Comparison of ENCODE assay signal across 16 cellular contexts in the genomic region with DNA sequence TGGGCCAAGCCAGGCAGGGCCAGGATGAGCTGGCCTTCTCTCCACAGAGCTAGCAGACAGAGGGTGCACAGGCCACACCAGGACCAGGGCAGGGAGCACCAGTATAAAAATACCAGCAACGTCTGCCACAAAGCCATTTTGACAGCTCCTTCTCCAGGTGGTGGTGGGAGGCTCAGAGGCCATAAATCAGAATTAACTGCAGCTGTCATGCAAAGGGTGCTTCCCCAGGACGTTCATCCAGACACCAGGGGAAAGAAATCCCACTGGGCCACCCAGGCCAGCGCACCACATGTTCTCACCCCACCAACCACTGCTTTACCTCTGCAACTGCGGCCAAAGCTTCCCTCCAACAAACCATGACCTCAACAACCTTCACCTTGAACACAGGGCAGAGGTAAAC.
DNase-seq lines count a peak whose midpoint lies in the region; ATAC-seq, FAIRE-seq and TF ChIP-seq lines count a peak whose summit lies in the region.
"Had no signal": no experiment of that assay in that cellular context is flagged by ENCODE, and none has a peak within 500 bp of the region (broad histone marks: within the 10 kb centered on the region; RNA-seq: fewer than 3 reads in every experiment).

No MANE protein-coding gene starts in this region.

- intact Hi-C loops in transverse colon (cut with DNase I; ENCODE audit: low total_unique reads) = no loop called here

- no peak overlapping the region for H3K9ac ChIP-seq in BLaER1
- H3K9ac ChIP-seq in neuronal stem cell (ENCODE audit: low read depth, low read length, poor library complexity) = no peak overlapping the region

- H2AK5ac ChIP-seq in neuronal stem cell (ENCODE audit: low read depth, low read length) = no peak overlapping the region

- H3K4me3 ChIP-seq in BLaER1 = no peak overlapping the region
- no peak overlapping the region for H3K4me3 ChIP-seq in WERI-Rb-1 (ENCODE audit: low read depth, low read length)
- no peak overlapping the region for H3K4me3 ChIP-seq in neuronal stem cell (ENCODE audit: low read length in 2 of 2)
- no peak overlapping the region for H3K4me3 ChIP-seq in transverse colon
- H3K4me3 ChIP-seq: SJSA1 had no signal

- ATAC-seq in GM18867 (IDR thresholded peaks at IDR 0.05; ENCODE audit: unreplicated experiment) = peak; percentile 21

- no peak overlapping the region for H4K91ac ChIP-seq in neuronal stem cell (ENCODE audit: low read depth, low read length, poor library complexity)

- H2BK5ac ChIP-seq in neuronal stem cell (ENCODE audit: low read length) = no peak overlapping the region

- no peak overlapping the region for H2BK15ac ChIP-seq in neuronal stem cell (ENCODE audit: low read length)

- no peak for TF ChIP-seq CTCF in WERI-Rb-1 (IDR thresholded peaks at IDR 0.05; ENCODE audit: low read depth, low read length)
- TF ChIP-seq CTCF in transverse colon (IDR thresholded peaks at IDR 0.05) = no peak

- no peaks in the 10 kb centered on the region for H3K36me3 ChIP-seq in BLaER1
- H3K36me3 ChIP-seq in WERI-Rb-1 = no peaks in the 10 kb centered on the region
- no peaks in the 10 kb centered on the region for H3K36me3 ChIP-seq in neuronal stem cell (replicated peaks in 1 of 2; ENCODE audit: control insufficient read depth in 2 of 2, insufficient read depth in 2 of 2, low read length in 2 of 2)
- H3K36me3 ChIP-seq in transverse colon = no peaks in the 10 kb centered on the region
- H3K36me3 ChIP-seq: SJSA1 had no signal

- no peak for TF ChIP-seq POLR2A in transverse colon (IDR thresholded peaks at IDR 0.05)

- H3K23ac ChIP-seq in neuronal stem cell (ENCODE audit: low read depth, low read length, poor library complexity) = no peak overlapping the region

- H3K14ac ChIP-seq in neuronal stem cell (ENCODE audit: low read length) = peak overlapping the region; percentile 48

- H3K27ac ChIP-seq in BLaER1 = no peak overlapping the region
- peak overlapping the region; percentile 45; the same call in 1 of the 2 replicates for H3K27ac ChIP-seq in WERI-Rb-1
- H3K27ac ChIP-seq in neuronal stem cell (replicated peaks; ENCODE audit: low read length) = no peak overlapping the region
- no peak overlapping the region for H3K27ac ChIP-seq in transverse colon
- H3K27ac ChIP-seq: C4-2B, SJSA1 had no signal

- peak overlapping the region; percentile 31 for H3K18ac ChIP-seq in neuronal stem cell (ENCODE audit: low read length)

- no CpG with 5 or more reads among the region's 4 CpGs for WGBS in neuronal stem cell (ENCODE audit: extremely low coverage in 2 of 2, insufficient read length in 2 of 2, insufficient replicate concordance in 1 of 2), 2 donors
- 77% methylated on average over 4 of the region's 4 CpGs; no CpG with 5 or more reads in 1 of the 2 donors for WGBS in transverse colon (ENCODE audit: low coverage in 1 of 2), 2 donors

- peaks cover 52% of the 10 kb centered on the region for H3K4me1 ChIP-seq in BLaER1
- no peaks in the 10 kb centered on the region for H3K4me1 ChIP-seq in neuronal stem cell (ENCODE audit: control insufficient read depth in 2 of 2, insufficient read depth in 1 of 2, low read depth in 1 of 2, low read length in 2 of 2)
- no peaks in the 10 kb centered on the region for H3K4me1 ChIP-seq in transverse colon

- no peak overlapping the region for H2AFZ ChIP-seq in neuronal stem cell (ENCODE audit: low read length)

- DNase-seq in WERI-Rb-1 = peak; percentile 81
- DNase-seq in neuronal stem cell (ENCODE audit: low spot score) = no peak
- DNase-seq in urothelium cell line (ENCODE audit: low spot score) = no peak
- DNase-seq in SIG-M5 treated with dmso at 0.1 percent for 504 hours (lab: John Stamatoyannopoulos, UW; ENCODE audit: unreplicated experiment) = no peak
- no peak for DNase-seq in transverse colon
- DNase-seq: H7, IMR-90, NCI-H1436, NCI-H2081, SW 1271 had no signal

- H3K79me1 ChIP-seq in neuronal stem cell (ENCODE audit: low read depth, low read length) = no peaks in the 10 kb centered on the region

- no peak for FAIRE-seq in urothelium cell line (lab: Jason Lieb, UNC)
- FAIRE-seq: GM18507, RCC 7860 had no signal

- H4K20me1 ChIP-seq in BLaER1 = peaks cover 31% of the 10 kb centered on the region

- H3K4me2 ChIP-seq in BLaER1 (peak overlapping the region; percentile 74), neuronal stem cell (ENCODE audit: insufficient read depth, low read length, poor library complexity, severe bottlenecking) (no peak overlapping the region)

- no peak overlapping the region for H2BK12ac ChIP-seq in neuronal stem cell (ENCODE audit: low read length)

- H3K27me3 ChIP-seq in BLaER1 = peaks cover 22% of the 10 kb centered on the region
- no peaks in the 10 kb centered on the region for H3K27me3 ChIP-seq in WERI-Rb-1 (ENCODE audit: insufficient read depth, low read depth, severe bottlenecking)
- no peaks in the 10 kb centered on the region for H3K27me3 ChIP-seq in neuronal stem cell (ENCODE audit: control insufficient read depth in 3 of 3, insufficient read depth in 3 of 3, low read depth in 1 of 3, low read length in 3 of 3)
- no peaks in the 10 kb centered on the region for H3K27me3 ChIP-seq in transverse colon
- H3K27me3 ChIP-seq: SJSA1 had no signal

- H4K8ac ChIP-seq in neuronal stem cell (ENCODE audit: low read depth, low read length) = peak overlapping the region; percentile 45

- TF ChIP-seq EP300 in transverse colon (IDR thresholded peaks at IDR 0.05; ENCODE audit: low read depth) = no peak

- no peak overlapping the region for H2BK120ac ChIP-seq in neuronal stem cell (ENCODE audit: low read depth, low read length)

- no peak overlapping the region for H3K4ac ChIP-seq in neuronal stem cell (ENCODE audit: low read length)

- H3K9me3 ChIP-seq in BLaER1 = no peaks in the 10 kb centered on the region
- no peaks in the 10 kb centered on the region for H3K9me3 ChIP-seq in WERI-Rb-1 (ENCODE audit: severe bottlenecking)
- no peaks in the 10 kb centered on the region for H3K9me3 ChIP-seq in neuronal stem cell (replicated peaks in 1 of 2; ENCODE audit: control insufficient read depth in 2 of 2, insufficient read depth in 1 of 2, low read depth in 1 of 2, low read length in 2 of 2)
- no peaks in the 10 kb centered on the region for H3K9me3 ChIP-seq in transverse colon
- H3K9me3 ChIP-seq: SJSA1 had no signal

- in situ Hi-C loops in transverse colon (cut with MboI; ENCODE audit: low pct_ligation_motif_present in 1 of 4, low pct_unique_long_range_greater_than_20kb in 1 of 4, low sequenced_read_pairs in 3 of 4) = loop anchor here in 3 of 4 donors (25.0 kb wide), 1 partner anchor 507 kb away; no protein-coding TSS in a partner anchor
